ENCODE assay signal across 1 cellular context in genomic region chr9:122950263-122950662, GRCh38.
TF ChIP-seq lines count a peak whose summit lies in the region.

No MANE protein-coding gene starts in this region.

TF ChIP-seq in K562, 482 proteins besides CTCF, POLR2A, EP300 and RAD21:
- TF ChIP-seq ASH1L (IDR thresholded peaks at IDR 0.05; ENCODE audit: borderline replicate concordance, low read depth, partially characterized antibody) (no peak), ZNF316 (IDR thresholded peaks at IDR 0.05) (peak; percentile 66), KAT8 (IDR thresholded peaks at IDR 0.05; ENCODE audit: low read depth) (no peak), FOS (IDR thresholded peaks at IDR 0.05; ENCODE audit: extremely low read depth, insufficient read length) (no peak), POLR2H (tag; IDR thresholded peaks at IDR 0.05; ENCODE audit: low read depth) (no peak), C11orf30 (IDR thresholded peaks at IDR 0.05; ENCODE audit: low read depth) (peak; percentile 26; the same call in 1 of the 2 replicates), MAFF (IDR thresholded peaks at IDR 0.05; ENCODE audit: low read length) (peak; percentile 23; the same call in 1 of the 2 replicates), EWSR1 (IDR thresholded peaks at IDR 0.05; ENCODE audit: borderline replicate concordance, low read depth, partially characterized antibody) (no peak)
